ENCODE assay signal across 8 cellular contexts in genomic region chr7:142459557-142459963, GRCh38.
DNase-seq lines count a peak whose midpoint lies in the region; ATAC-seq, FAIRE-seq and TF ChIP-seq lines count a peak whose summit lies in the region.

No MANE protein-coding gene starts in this region.

- ATAC-seq in GM18909 (IDR thresholded peaks at IDR 0.05; ENCODE audit: poor library complexity, unreplicated experiment) (peak; percentile 78), HG03095 (IDR thresholded peaks at IDR 0.05; ENCODE audit: unreplicated experiment) (peak; percentile 82)
- peak; percentile 75 to 84 for ATAC-seq in stimulated activated naive B cell treated with anti-CD40 and anti-IgM and Interleukin-4, amounts not matched to agents 10 μg/mL and 1 μg/mL and 100 μg/mL, for 72 hours (replicated peaks)

- no peaks in the 10 kb centered on the region for H3K36me3 Mint-ChIP-seq in astrocyte (ENCODE audit: low read depth, unreplicated experiment)
- no peaks in the 10 kb centered on the region for H3K36me3 Mint-ChIP-seq in stimulated activated naive B cell treated with anti-CD40 and anti-IgM and Interleukin-4, amounts not matched to agents 10 μg/mL and 1 μg/mL and 100 μg/mL, for 72 hours

- no peak overlapping the region for H3K27ac Mint-ChIP-seq in astrocyte (ENCODE audit: unreplicated experiment)
- no peak overlapping the region for H3K27ac Mint-ChIP-seq in stimulated activated naive B cell treated with anti-CD40 and anti-IgM and Interleukin-4, amounts not matched to agents 10 μg/mL and 1 μg/mL and 100 μg/mL, for 72 hours

- no peaks in the 10 kb centered on the region for H3K9me3 ChIP-seq in astrocyte (ENCODE audit: insufficient read depth, low read depth, low read length)
- no peaks in the 10 kb centered on the region for H3K9me3 ChIP-seq in iPS DF 6.9 (ENCODE audit: control insufficient read depth, insufficient read depth, low read length)

- H4K20me1 ChIP-seq in astrocyte (ENCODE audit: insufficient read depth, low read length) = no peaks in the 10 kb centered on the region

- H3K4me3 ChIP-seq in astrocyte (ENCODE audit: insufficient read depth, low read depth, low read length) (no peak overlapping the region), iPS DF 6.9 (ENCODE audit: low read length) (no peak overlapping the region)

- H3K79me2 ChIP-seq in astrocyte (ENCODE audit: insufficient read depth, low read length) = no peaks in the 10 kb centered on the region

- no CpG with 5 or more reads among the region's 5 CpGs for WGBS in iPS DF 6.9 (ENCODE audit: insufficient coverage, insufficient read length)

- peak; percentile 63 for TF ChIP-seq CTCF in D721Med (IDR thresholded peaks at IDR 0.05; ENCODE audit: insufficient read depth, missing control alignments)
- peak; percentile 78 for TF ChIP-seq CTCF in astrocyte (IDR thresholded peaks at IDR 0.05; ENCODE audit: insufficient read depth, low read depth, low read length)

- H3K4me1 Mint-ChIP-seq in astrocyte (ENCODE audit: low read depth, unreplicated experiment) = peaks cover 44% of the 10 kb centered on the region
- peaks cover 0 to 4% of the 10 kb centered on the region in 2 donors for H3K4me1 Mint-ChIP-seq in stimulated activated naive B cell treated with anti-CD40 and anti-IgM and Interleukin-4, amounts not matched to agents 10 μg/mL and 1 μg/mL and 100 μg/mL, for 72 hours

- peak overlapping the region; percentile 26 for H3K4me2 ChIP-seq in astrocyte (ENCODE audit: low read length)

- H3K27me3 Mint-ChIP-seq in astrocyte (ENCODE audit: low read depth, unreplicated experiment) = peaks cover 4% of the 10 kb centered on the region
- peaks cover 11 to 16% of the 10 kb centered on the region in 2 donors for H3K27me3 Mint-ChIP-seq in stimulated activated naive B cell treated with anti-CD40 and anti-IgM and Interleukin-4, amounts not matched to agents 10 μg/mL and 1 μg/mL and 100 μg/mL, for 72 hours

- H2AFZ ChIP-seq in astrocyte (ENCODE audit: low read depth, low read length) = no peak overlapping the region

- H3K9ac ChIP-seq in astrocyte (ENCODE audit: low read length) = peak overlapping the region; percentile 7

- H3K27me3 ChIP-seq in astrocyte (ENCODE audit: insufficient read depth, low read length) (no peaks in the 10 kb centered on the region), iPS DF 6.9 (ENCODE audit: control insufficient read depth, insufficient read depth, low read length) (no peaks in the 10 kb centered on the region; the same call in 1 of the 2 replicates)

- H3K27ac ChIP-seq in astrocyte (ENCODE audit: low read depth, low read length) (peak overlapping the region; percentile 14), iPS DF 6.9 (ENCODE audit: low read length) (no peak overlapping the region)

- FAIRE-seq in D721Med (lab: Jason Lieb, UNC) (no peak), astrocyte (lab: Jason Lieb, UNC) (peak; percentile 43)

- H3K4me1 ChIP-seq in astrocyte (ENCODE audit: insufficient read depth, low read length) (peaks cover 24% of the 10 kb centered on the region), iPS DF 6.9 (ENCODE audit: control insufficient read depth, insufficient read depth, low read length) (no peaks in the 10 kb centered on the region)

- DNase-seq in D721Med (ENCODE audit: insufficient read length, low spot score) = no peak
- DNase-seq in NCI-H524 (lab: John Stamatoyannopoulos, UW) = peak; percentile 1 to 52
- DNase-seq in astrocyte (ENCODE audit: low read depth) = peak; percentile 70
- DNase-seq in iPS DF 6.9 (ENCODE audit: low read depth, low spot score) = peak; percentile 33
- DNase-seq in stimulated activated naive B cell treated with anti-CD40 and anti-IgM and Interleukin-4, amounts not matched to agents 10 μg/mL and 1 μg/mL and 100 μg/mL, for 72 hours = no peak
- no peak for DNase-seq in islet precursor cell

- no peak overlapping the region for H3K4me3 Mint-ChIP-seq in astrocyte (ENCODE audit: unreplicated experiment)
- no peak overlapping the region for H3K4me3 Mint-ChIP-seq in stimulated activated naive B cell treated with anti-CD40 and anti-IgM and Interleukin-4, amounts not matched to agents 10 μg/mL and 1 μg/mL and 100 μg/mL, for 72 hours

- no peaks in the 10 kb centered on the region for H3K9me3 Mint-ChIP-seq in astrocyte (ENCODE audit: unreplicated experiment)
- H3K9me3 Mint-ChIP-seq in stimulated activated naive B cell treated with anti-CD40 and anti-IgM and Interleukin-4, amounts not matched to agents 10 μg/mL and 1 μg/mL and 100 μg/mL, for 72 hours = no peaks in the 10 kb centered on the region

- no peaks in the 10 kb centered on the region for H3K36me3 ChIP-seq in astrocyte (ENCODE audit: insufficient read depth, low read length)
- H3K36me3 ChIP-seq in iPS DF 6.9 (ENCODE audit: control insufficient read depth, insufficient read depth, low read length) = no peaks in the 10 kb centered on the region

Comparison
In these comparisons a context has a peak if more than half of its experiments do, and no peak if none do; other contexts are left out.
1. DNase-seq: peak in NCI-H524 (2 of 2), astrocyte (single experiment) and iPS DF 6.9 (single experiment); none in D721Med (single experiment), stimulated activated naive B cell treated with anti-CD40 and anti-IgM and Interleukin-4, amounts not matched to agents 10 μg/mL and 1 μg/mL and 100 μg/mL, for 72 hours (single experiment) and islet precursor cell (single experiment).
2. Peak in every context shown above with its lines, with median percentiles within 50 percentile points of each other: ATAC-seq.